ENCODE assay signal across 1 cellular context in genomic region chr11:31810779-31811647, GRCh38.
TF ChIP-seq lines count a peak whose summit lies in the region.

Gene PAX6 (minus strand): TSS chr11:31811322. CDS start chr11:31806411, 4,911 bp downstream.

TF ChIP-seq in K562, 482 proteins besides CTCF, POLR2A, EP300 and RAD21 (continued from another document):
- TF ChIP-seq PBX2 (CRISPR knock-in tag; IDR thresholded peaks at IDR 0.05; ENCODE audit: low read depth) (no peak), PBX2 (tag; conservative IDR thresholded peaks at IDR 0.05; ENCODE audit: low read depth) (0 out of 2 replicates have a peak, but pooled peaks have one; percentile 26), ETV5 (CRISPR knock-in tag; IDR thresholded peaks at IDR 0.05; ENCODE audit: low read depth) (peak; percentile 58; the same call in 1 of the 2 replicates), SMAD4 (CRISPR knock-in tag; conservative IDR thresholded peaks at IDR 0.05) (peak; percentile 48; the same call in 1 of the 2 replicates), BRCA1 (IDR thresholded peaks at IDR 0.05) (no peak), BRCA1 (CRISPR knock-in tag; IDR thresholded peaks at IDR 0.05) (no peak), KDM2B (CRISPR knock-in tag; IDR thresholded peaks at IDR 0.05) (no peak), NR2C2 (CRISPR knock-in tag; IDR thresholded peaks at IDR 0.05) (peak; percentile 86), NR2C2 (tag; IDR thresholded peaks at IDR 0.05) (peak; percentile 95), NEUROD1 (IDR thresholded peaks at IDR 0.05; ENCODE audit: borderline replicate concordance, low read depth, low read length, partially characterized antibody) (no peak), GTF2E2 (tag; IDR thresholded peaks at IDR 0.05) (0 out of 2 replicates have a peak, but pooled peaks have one; percentile 60), ZNF24 (IDR thresholded peaks at IDR 0.05) (peak; percentile 35; the same call in 1 of the 2 replicates), ATF3 (IDR thresholded peaks at IDR 0.05) (peak; percentile 69; the same call in 1 of the 2 replicates), ATF3 (CRISPR knock-in tag; conservative IDR thresholded peaks at IDR 0.05) (no peak), MEIS2 (IDR thresholded peaks at IDR 0.05; ENCODE audit: partially characterized antibody) (peak; percentile 82), HCFC1 (IDR thresholded peaks at IDR 0.05; ENCODE audit: low read depth, low read length) (0 out of 2 replicates have a peak, but pooled peaks have one; percentile 10), RCOR1 (IDR thresholded peaks at IDR 0.05; ENCODE audit: borderline replicate concordance in 1 of 2, low read depth in 2 of 2, low read length in 2 of 2) (peak in 1 of 2 experiments; percentile 88; a peak in 2 of 4 replicates), ZNF395 (CRISPR knock-in tag; IDR thresholded peaks at IDR 0.05) (0 out of 2 replicates have a peak, but pooled peaks have one; percentile 42), CXXC5 (CRISPR knock-in tag; IDR thresholded peaks at IDR 0.05) (peak; percentile 74), CCNT2 (IDR thresholded peaks at IDR 0.05; ENCODE audit: borderline replicate concordance, extremely low read depth, insufficient read length, low read depth, low read length) (peak; percentile 41), RB1 (IDR thresholded peaks at IDR 0.05; ENCODE audit: low read depth) (no peak), U2AF1 (optimal IDR thresholded peaks at IDR 0.05; ENCODE audit: low read depth, low read length) (no peak), ZNF589 (CRISPR knock-in tag; IDR thresholded peaks at IDR 0.05; ENCODE audit: low read depth) (no peak), PKNOX1 (IDR thresholded peaks at IDR 0.05) (peak; percentile 71), HNRNPH1 (optimal IDR thresholded peaks at IDR 0.05; ENCODE audit: low read depth, low read length) (no peak), NFATC3 (IDR thresholded peaks at IDR 0.05) (no peak), YBX1 (IDR thresholded peaks at IDR 0.05) (no peak), SPI1 (IDR thresholded peaks at IDR 0.05; ENCODE audit: borderline replicate concordance, low read depth, low read length) (peak; percentile 84), TCF3 (CRISPR knock-in tag; IDR thresholded peaks at IDR 0.05) (peak; percentile 63), UBTF (IDR thresholded peaks at IDR 0.05; ENCODE audit: borderline replicate concordance in 1 of 2, low read depth in 2 of 2, low read length in 2 of 2) (0 out of 4 replicates have a peak, but pooled peaks of 1 of the 2 experiments have one; percentile 36), MTA3 (IDR thresholded peaks at IDR 0.05; ENCODE audit: borderline replicate concordance) (peak; percentile 69; the same call in 1 of the 2 replicates), TBP (optimal IDR thresholded peaks at IDR 0.05; ENCODE audit: low read depth, low read length) (peak; percentile 44), POLR2H (tag; IDR thresholded peaks at IDR 0.05; ENCODE audit: low read depth) (peak; percentile 78)
